In the genomic region with DNA sequence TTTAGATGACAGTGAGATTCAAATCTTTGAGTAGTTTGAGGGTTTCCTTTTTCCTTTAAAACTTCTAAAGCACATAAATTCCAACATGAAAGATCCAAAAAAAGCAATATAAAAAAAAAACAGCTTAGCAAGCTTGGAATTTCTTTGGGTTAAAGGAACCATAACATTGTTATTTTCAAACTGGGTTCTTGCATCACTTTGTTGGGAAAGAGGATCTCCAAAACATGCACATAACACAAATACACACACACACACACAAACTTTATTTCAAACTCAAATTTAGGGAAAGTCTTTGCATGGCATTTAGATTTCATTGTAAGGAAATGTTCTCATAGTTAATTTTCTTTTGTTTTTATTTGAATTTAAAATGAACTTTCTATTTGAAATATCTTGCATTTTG, we compare ENCODE assay signal across 17 cellular contexts.
DNase-seq lines count a peak whose midpoint lies in the region; ATAC-seq and TF ChIP-seq lines count a peak whose summit lies in the region.
"Had no signal": no experiment of that assay in that cellular context is flagged by ENCODE, and none has a peak within 500 bp of the region (broad histone marks: within the 10 kb centered on the region; RNA-seq: fewer than 3 reads in every experiment).

No MANE protein-coding gene starts in this region.

- DNase-seq in adipocyte (ENCODE audit: low read depth) (peak; percentile 74), fibroblast of gingiva (ENCODE audit: low read depth) (peak; percentile 47), osteocyte (ENCODE audit: extremely low spot score, unreplicated experiment) (no peak), pons (ENCODE audit: low spot score) (no peak), left ventricle myocardium inferior (no peak)
- DNase-seq in activated naive CD4-positive, alpha-beta T cell treated with Interleukin-2 at 50 U/mL for 16 hours: no peak
- DNase-seq: ACHN; AML-193; Caco-2; CD4-positive, alpha-beta T cell; GDM1; HCEC 1CT; HFFc6; IMR-90 had no signal

- intact Hi-C loops in left ventricle myocardium inferior (cut with micrococcal nuclease): no loop called here

- no peaks in the 10 kb centered on the region for H3K36me3 ChIP-seq in adipocyte (ENCODE audit: control insufficient read depth, insufficient read depth, low read length, severe bottlenecking)
- H3K36me3 ChIP-seq in left ventricle myocardium inferior: no peaks in the 10 kb centered on the region

- H3K4me1 ChIP-seq in adipocyte (ENCODE audit: control insufficient read depth, insufficient read depth, low read length) (peaks cover 18% of the 10 kb centered on the region), left ventricle myocardium inferior (no peaks in the 10 kb centered on the region)
- H3K4me1 ChIP-seq: Caco-2 had no signal

- peaks cover 11% of the 10 kb centered on the region for H3K9me3 Mint-ChIP-seq in osteocyte (ENCODE audit: unreplicated experiment)
- H3K9me3 Mint-ChIP-seq: GM23338, HFFc6 had no signal

- H3K27me3 Mint-ChIP-seq in osteocyte (ENCODE audit: unreplicated experiment): no peaks in the 10 kb centered on the region
- H3K27me3 Mint-ChIP-seq: CD4-positive, alpha-beta T cell had no signal

- ATAC-seq in HG02759 (IDR thresholded peaks at IDR 0.05; ENCODE audit: unreplicated experiment): no peak
- ATAC-seq: GM23338 had no signal

- peaks cover 30% of the 10 kb centered on the region for H3K4me1 Mint-ChIP-seq in osteocyte (ENCODE audit: unreplicated experiment)
- H3K4me1 Mint-ChIP-seq: GM23338 had no signal

- H3K36me3 Mint-ChIP-seq in osteocyte (ENCODE audit: unreplicated experiment): peaks cover 4% of the 10 kb centered on the region

- H3K27ac ChIP-seq in left ventricle myocardium inferior (replicated peaks): no peak overlapping the region
- H3K27ac ChIP-seq: C4-2B had no signal

- H3K27ac Mint-ChIP-seq in osteocyte (ENCODE audit: unreplicated experiment): peak overlapping the region; percentile 27
- H3K27ac Mint-ChIP-seq: CD4-positive, alpha-beta T cell; GM23338; HFFc6 had no signal

- H3K4me3 ChIP-seq in adipocyte (ENCODE audit: low read length) (no peak overlapping the region), left ventricle myocardium inferior (no peak overlapping the region)
- H3K4me3 ChIP-seq: GM23338 had no signal

- no peak overlapping the region for H3K4me3 Mint-ChIP-seq in osteocyte (ENCODE audit: unreplicated experiment)
- H3K4me3 Mint-ChIP-seq: CD4-positive, alpha-beta T cell; GM23338; HFFc6 had no signal

- H3K9me3 ChIP-seq in adipocyte (ENCODE audit: control insufficient read depth, low read length): no peaks in the 10 kb centered on the region
- peaks cover 9% of the 10 kb centered on the region for H3K9me3 ChIP-seq in left ventricle myocardium inferior (replicated peaks)
- H3K9me3 ChIP-seq: Caco-2 had no signal

- TF ChIP-seq CTCF in osteocyte (IDR thresholded peaks at IDR 0.05): no peak
- TF ChIP-seq CTCF in left ventricle myocardium inferior (IDR thresholded peaks at IDR 0.05; ENCODE audit: borderline replicate concordance): no peak

- H3K27me3 ChIP-seq in adipocyte (replicated peaks; ENCODE audit: control insufficient read depth, insufficient read depth, low read length) (no peaks in the 10 kb centered on the region), left ventricle myocardium inferior (ENCODE audit: low read depth) (no peaks in the 10 kb centered on the region)

- no peak overlapping the region for H3K9ac ChIP-seq in adipocyte (ENCODE audit: low read length)

Comparison
In these comparisons a context has a peak if more than half of its experiments do, and no peak if none do; other contexts are left out.
1. DNase-seq: peak in adipocyte (single experiment) and fibroblast of gingiva (single experiment); none in osteocyte (single experiment), pons (single experiment), left ventricle myocardium inferior (single experiment) and activated naive CD4-positive, alpha-beta T cell treated with Interleukin-2 at 50 U/mL for 16 hours (single experiment).